In the genomic region with DNA sequence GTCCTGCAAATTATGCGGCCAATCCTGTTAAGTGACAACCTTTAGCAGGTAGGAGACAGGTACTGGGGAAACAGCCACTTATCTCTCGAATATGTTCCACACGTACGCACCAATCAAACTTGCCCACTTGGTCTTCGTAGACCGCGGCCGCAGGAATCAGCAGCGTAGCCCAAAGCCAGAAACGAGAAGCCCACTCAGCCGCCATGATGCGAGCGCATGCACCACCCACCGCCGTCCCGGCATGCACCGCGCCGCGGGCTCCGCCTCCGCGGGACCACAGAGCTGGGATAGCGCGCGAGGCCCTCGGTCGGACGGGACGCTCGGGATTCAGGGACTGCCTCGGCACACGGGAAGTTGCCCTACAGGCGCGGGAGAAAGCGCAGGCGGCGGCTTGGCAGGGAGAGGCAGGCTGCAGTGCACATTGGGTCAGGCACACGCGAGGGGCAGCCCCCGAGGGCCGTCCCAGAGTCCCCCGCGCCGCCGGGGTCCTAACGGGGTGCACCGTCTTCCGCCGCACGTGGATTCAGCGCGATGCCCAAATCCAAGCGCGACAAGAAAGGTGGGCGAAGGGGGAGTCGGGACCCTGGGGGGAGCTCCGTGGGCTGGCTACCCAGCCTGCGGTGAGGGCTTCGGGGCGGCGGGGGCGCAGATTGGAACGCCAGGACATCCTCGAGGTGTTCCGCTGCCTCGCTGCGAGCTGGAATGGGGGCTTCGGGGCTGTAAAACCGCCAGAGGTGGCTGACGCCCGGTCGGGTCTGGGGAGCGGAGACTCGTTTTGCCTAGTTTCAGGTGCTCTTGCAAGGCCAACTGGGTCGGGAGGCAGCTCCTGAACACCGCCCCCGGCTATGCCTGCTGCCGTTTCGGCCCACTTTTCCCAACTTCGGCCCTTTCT, we compare ENCODE assay signal across 8 cellular contexts. TPM values are rescaled to one million over a fixed set of nuclear protein-coding genes. Genes with fewer than 3 reads are reported as not detected.
DNase-seq lines count a peak whose midpoint lies in the region; ATAC-seq lines count a peak whose summit lies in the region.

Gene EMC1 (minus strand): TSS at position 220 of the 892 bp plus-strand sequence. CDS start 15 bp downstream, at position 205.
Gene MRTO4 (plus strand): TSS at position 501 of the 892 bp plus-strand sequence. CDS start 31 bp downstream, at position 532.

- no peaks in the 10 kb centered on the region for H3K27me3 Mint-ChIP-seq in activated CD4-positive, alpha-beta T cell treated with anti-CD3 and anti-CD28 coated beads, Interleukin-2, amount 10 ng/mL, durations not matched to agents 7 days and 5 days

- peak; percentile 96 for DNase-seq in AG20443 (ENCODE audit: low spot score)
- peak; percentile 57 to 84 for DNase-seq in NCI-H524 (lab: John Stamatoyannopoulos, UW)
- peak; percentile 89 for DNase-seq in activated CD4-positive, alpha-beta T cell treated with anti-CD3 and anti-CD28 coated beads, Interleukin-2, amount 10 ng/mL, durations not matched to agents 7 days and 5 days
- DNase-seq in cortex of kidney (lab: John Stamatoyannopoulos, UW) = peak; percentile 79
- peak; percentile 95 for DNase-seq in left kidney (ENCODE audit: low read depth, low spot score)
- peak; percentile 90 for DNase-seq in stimulated activated CD4-positive, alpha-beta T cell treated with anti-CD3 and anti-CD28 coated beads, Interleukin-1b, Interleukin-23, amount 100 ng/mL, for 48 hours

- H3K36me3 Mint-ChIP-seq in activated CD4-positive, alpha-beta T cell treated with anti-CD3 and anti-CD28 coated beads, Interleukin-2, amount 10 ng/mL, durations not matched to agents 7 days and 5 days (ENCODE audit: low read depth) = peaks cover under 1% of the 10 kb centered on the region

- ATAC-seq in GM19023 (IDR thresholded peaks at IDR 0.05; ENCODE audit: unreplicated experiment) = peak; percentile 82
- peak; percentile 82 for ATAC-seq in HG03196 (IDR thresholded peaks at IDR 0.05; ENCODE audit: unreplicated experiment)

- POLR2A ChIA-PET in activated CD4-positive, alpha-beta T cell treated with anti-CD3 and anti-CD28 coated beads, Interleukin-2, amount 10 ng/mL, durations not matched to agents 7 days and 5 days (lab: Charles Lee) = no interaction called here

- H3K4me3 Mint-ChIP-seq in activated CD4-positive, alpha-beta T cell treated with anti-CD3 and anti-CD28 coated beads, Interleukin-2, amount 10 ng/mL, durations not matched to agents 7 days and 5 days = peak within 1 kb of the TSS; percentile 98

- H3K27ac Mint-ChIP-seq in activated CD4-positive, alpha-beta T cell treated with anti-CD3 and anti-CD28 coated beads, Interleukin-2, amount 10 ng/mL, durations not matched to agents 7 days and 5 days = peak within 1 kb of the TSS; percentile 97

- CTCF ChIA-PET in activated CD4-positive, alpha-beta T cell treated with anti-CD3 and anti-CD28 coated beads, Interleukin-2, amount 10 ng/mL, durations not matched to agents 7 days and 5 days (lab: Charles Lee) = interaction anchor here (0.6 to 3.6 kb wide), 6 partner anchors 10 to 402 kb away, joined by 3 to 14 read pairs (median 4); no protein-coding TSS in a partner anchor

- H3K4me1 Mint-ChIP-seq in activated CD4-positive, alpha-beta T cell treated with anti-CD3 and anti-CD28 coated beads, Interleukin-2, amount 10 ng/mL, durations not matched to agents 7 days and 5 days = peaks cover 37% of the 10 kb centered on the region

- H3K9me3 Mint-ChIP-seq in activated CD4-positive, alpha-beta T cell treated with anti-CD3 and anti-CD28 coated beads, Interleukin-2, amount 10 ng/mL, durations not matched to agents 7 days and 5 days = no peaks in the 10 kb centered on the region

RNA-seq across cellular contexts. Expression of gene EMC1, which starts in this region (rescaled TPM):
- total RNA-seq in activated CD4-positive, alpha-beta T cell treated with anti-CD3 and anti-CD28 coated beads, Interleukin-2, amount 10 ng/mL, durations not matched to agents 7 days and 5 days = 10 to 100 TPM; 36.4 to 37.0 TPM

RNA-seq across cellular contexts. Expression of gene MRTO4, which starts in this region (rescaled TPM):
- total RNA-seq in activated CD4-positive, alpha-beta T cell treated with anti-CD3 and anti-CD28 coated beads, Interleukin-2, amount 10 ng/mL, durations not matched to agents 7 days and 5 days = 10 to 100 TPM; 27.2 to 32.5 TPM

Comparison
In these comparisons a context has a peak if more than half of its experiments do, and no peak if none do; other contexts are left out.
1. Peak in every context shown above with its lines: DNase-seq and ATAC-seq.